ENCODE assay signal across 8 cellular contexts in the genomic region with DNA sequence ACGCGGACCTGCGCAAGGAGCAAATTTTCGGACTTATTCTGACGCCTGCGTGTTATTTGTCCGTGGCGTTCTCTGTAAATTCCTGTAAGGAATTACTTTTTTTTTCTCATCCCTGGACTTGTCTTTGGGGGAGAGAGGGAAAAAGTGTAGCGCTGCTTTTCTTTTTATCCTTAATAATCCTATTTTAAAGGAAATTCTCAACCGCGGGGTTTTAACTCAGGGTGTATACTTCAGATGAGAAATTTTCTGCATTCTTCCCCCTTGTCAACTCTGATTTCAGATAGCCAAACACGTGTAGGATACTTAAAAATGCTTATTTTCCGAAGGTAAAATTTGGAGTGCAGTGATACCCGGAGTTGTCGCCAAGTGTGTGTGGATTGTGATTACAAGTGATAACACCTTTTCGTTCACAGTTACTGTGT. TPM values are rescaled to one million over a fixed set of nuclear protein-coding genes. Genes with fewer than 3 reads are reported as not detected.
DNase-seq lines count a peak whose midpoint lies in the region; ATAC-seq, FAIRE-seq and TF ChIP-seq lines count a peak whose summit lies in the region.

No MANE protein-coding gene starts in this region.

- H3K27ac Mint-ChIP-seq in activated CD4-positive, alpha-beta T cell treated with anti-CD3 and anti-CD28 coated beads, Interleukin-2, amount 10 ng/mL, durations not matched to agents 7 days and 5 days = peak overlapping the region; percentile 94
- H3K27ac Mint-ChIP-seq in WTC11 (peak overlapping the region; percentile 98), glutamatergic neuron (ENCODE audit: unreplicated experiment) (peak overlapping the region; percentile 94)

- peak overlapping the region; percentile 83 to 92 (median 89) for H3K4me3 ChIP-seq in skeletal muscle tissue (ENCODE audit: low read length in 3 of 3)

- H3K4me3 Mint-ChIP-seq in activated CD4-positive, alpha-beta T cell treated with anti-CD3 and anti-CD28 coated beads, Interleukin-2, amount 10 ng/mL, durations not matched to agents 7 days and 5 days = peak overlapping the region; percentile 95
- peak overlapping the region; percentile 98 for H3K4me3 Mint-ChIP-seq in WTC11
- H3K4me3 Mint-ChIP-seq in glutamatergic neuron (ENCODE audit: unreplicated experiment) = peak overlapping the region; percentile 99

- peak overlapping the region; percentile 87 for H3K27ac ChIP-seq in skeletal muscle tissue (ENCODE audit: low read depth, low read length)

- no peaks in the 10 kb centered on the region for H3K36me3 ChIP-seq in skeletal muscle tissue (ENCODE audit: control insufficient read depth in 3 of 3, insufficient read depth in 3 of 3, low read length in 3 of 3)

- no peaks in the 10 kb centered on the region for H3K27me3 ChIP-seq in skeletal muscle tissue (ENCODE audit: control insufficient read depth in 3 of 3, insufficient read depth in 3 of 3, low read length in 3 of 3)

- H3K9ac ChIP-seq in skeletal muscle tissue (ENCODE audit: low read depth in 1 of 3, low read length in 3 of 3) = peak overlapping the region; percentile 86 to 94 (median 87)

- no peak for FAIRE-seq in HTR-8/SVneo (lab: Jason Lieb, UNC)

- H3K9me3 Mint-ChIP-seq in activated CD4-positive, alpha-beta T cell treated with anti-CD3 and anti-CD28 coated beads, Interleukin-2, amount 10 ng/mL, durations not matched to agents 7 days and 5 days = no peaks in the 10 kb centered on the region
- H3K9me3 Mint-ChIP-seq in WTC11 = no peaks in the 10 kb centered on the region
- H3K9me3 Mint-ChIP-seq in glutamatergic neuron (ENCODE audit: unreplicated experiment) = peaks cover 28% of the 10 kb centered on the region

- no peak for TF ChIP-seq CTCF in WTC11 (IDR thresholded peaks at IDR 0.05)
- no peak for TF ChIP-seq CTCF in glutamatergic neuron (IDR thresholded peaks at IDR 0.05; ENCODE audit: partially characterized antibody, unreplicated experiment)

- H3K4me1 ChIP-seq in skeletal muscle tissue (ENCODE audit: control insufficient read depth in 3 of 3, insufficient read depth in 3 of 3, low read length in 3 of 3) = peaks cover 15 to 22% (median 15%) of the 10 kb centered on the region in 3 donors

- ATAC-seq in WTC11 = no peak

- no peaks in the 10 kb centered on the region for H3K27me3 Mint-ChIP-seq in activated CD4-positive, alpha-beta T cell treated with anti-CD3 and anti-CD28 coated beads, Interleukin-2, amount 10 ng/mL, durations not matched to agents 7 days and 5 days
- H3K27me3 Mint-ChIP-seq in WTC11 (ENCODE audit: low read depth) (no peaks in the 10 kb centered on the region), glutamatergic neuron (ENCODE audit: unreplicated experiment) (peaks cover 20% of the 10 kb centered on the region)

- POLR2A ChIA-PET in activated CD4-positive, alpha-beta T cell treated with anti-CD3 and anti-CD28 coated beads, Interleukin-2, amount 10 ng/mL, durations not matched to agents 7 days and 5 days (lab: Charles Lee) = no interaction called here
- POLR2A ChIA-PET in WTC11 (lab: Charles Lee) = no interaction called here

- peaks cover 54% of the 10 kb centered on the region for H3K4me1 Mint-ChIP-seq in activated CD4-positive, alpha-beta T cell treated with anti-CD3 and anti-CD28 coated beads, Interleukin-2, amount 10 ng/mL, durations not matched to agents 7 days and 5 days
- H3K4me1 Mint-ChIP-seq in WTC11 (peaks cover 38% of the 10 kb centered on the region), glutamatergic neuron (ENCODE audit: low read depth, unreplicated experiment) (peaks cover 28% of the 10 kb centered on the region)

- CTCF ChIA-PET in activated CD4-positive, alpha-beta T cell treated with anti-CD3 and anti-CD28 coated beads, Interleukin-2, amount 10 ng/mL, durations not matched to agents 7 days and 5 days (lab: Charles Lee) = no interaction called here
- CTCF ChIA-PET in WTC11 (lab: Charles Lee) = no interaction called here

- no peaks in the 10 kb centered on the region for H3K9me3 ChIP-seq in skeletal muscle tissue (ENCODE audit: control insufficient read depth in 3 of 3, low read length in 3 of 3)

- peaks cover 32% of the 10 kb centered on the region for H3K36me3 Mint-ChIP-seq in activated CD4-positive, alpha-beta T cell treated with anti-CD3 and anti-CD28 coated beads, Interleukin-2, amount 10 ng/mL, durations not matched to agents 7 days and 5 days (ENCODE audit: low read depth)
- peaks cover 4% of the 10 kb centered on the region for H3K36me3 Mint-ChIP-seq in WTC11
- no peaks in the 10 kb centered on the region for H3K36me3 Mint-ChIP-seq in glutamatergic neuron (ENCODE audit: unreplicated experiment)

- no peak for DNase-seq in activated CD4-positive, alpha-beta T cell treated with anti-CD3 and anti-CD28 coated beads, Interleukin-2, amount 10 ng/mL, durations not matched to agents 7 days and 5 days
- no peak for DNase-seq in activated CD4-positive, alpha-beta T cell treated with anti-CD3 and anti-CD28 coated beads, Interleukin-2, amount 50 U/mL, for 4 hours
- DNase-seq in WTC11 (ENCODE audit: low spot score) = no peak
- DNase-seq in glutamatergic neuron = no peak
- no peak for DNase-seq in stimulated activated naive CD4-positive, alpha-beta T cell treated with Interleukin-2 at 50 U/mL for 16 hours (lab: John Stamatoyannopoulos, UW)
- DNase-seq in amniotic stem cell (lab: John Stamatoyannopoulos, UW) = no peak
- no peak for DNase-seq in HTR-8/SVneo (ENCODE audit: insufficient read length, low spot score)

TF ChIP-seq in WTC11, 78 proteins besides CTCF, POLR2A, EP300 and RAD21:
- TF ChIP-seq CREM (CRISPR knock-in tag; IDR thresholded peaks at IDR 0.05) (no peak), RELA (CRISPR knock-in tag; IDR thresholded peaks at IDR 0.05; ENCODE audit: borderline replicate concordance) (no peak), PRRX2 (CRISPR knock-in tag; IDR thresholded peaks at IDR 0.05) (no peak), FOXJ3 (CRISPR knock-in tag; IDR thresholded peaks at IDR 0.05; ENCODE audit: borderline replicate concordance) (no peak), ZBTB21 (CRISPR knock-in tag; IDR thresholded peaks at IDR 0.05; ENCODE audit: borderline replicate concordance) (no peak), CREB1 (CRISPR knock-in tag; IDR thresholded peaks at IDR 0.05) (no peak), GABPB1 (CRISPR knock-in tag; IDR thresholded peaks at IDR 0.05) (no peak), HMGA2 (CRISPR knock-in tag; IDR thresholded peaks at IDR 0.05) (no peak), NFE2L1 (CRISPR knock-in tag; IDR thresholded peaks at IDR 0.05) (no peak)
- TF ChIP-seq, protein P1, sequence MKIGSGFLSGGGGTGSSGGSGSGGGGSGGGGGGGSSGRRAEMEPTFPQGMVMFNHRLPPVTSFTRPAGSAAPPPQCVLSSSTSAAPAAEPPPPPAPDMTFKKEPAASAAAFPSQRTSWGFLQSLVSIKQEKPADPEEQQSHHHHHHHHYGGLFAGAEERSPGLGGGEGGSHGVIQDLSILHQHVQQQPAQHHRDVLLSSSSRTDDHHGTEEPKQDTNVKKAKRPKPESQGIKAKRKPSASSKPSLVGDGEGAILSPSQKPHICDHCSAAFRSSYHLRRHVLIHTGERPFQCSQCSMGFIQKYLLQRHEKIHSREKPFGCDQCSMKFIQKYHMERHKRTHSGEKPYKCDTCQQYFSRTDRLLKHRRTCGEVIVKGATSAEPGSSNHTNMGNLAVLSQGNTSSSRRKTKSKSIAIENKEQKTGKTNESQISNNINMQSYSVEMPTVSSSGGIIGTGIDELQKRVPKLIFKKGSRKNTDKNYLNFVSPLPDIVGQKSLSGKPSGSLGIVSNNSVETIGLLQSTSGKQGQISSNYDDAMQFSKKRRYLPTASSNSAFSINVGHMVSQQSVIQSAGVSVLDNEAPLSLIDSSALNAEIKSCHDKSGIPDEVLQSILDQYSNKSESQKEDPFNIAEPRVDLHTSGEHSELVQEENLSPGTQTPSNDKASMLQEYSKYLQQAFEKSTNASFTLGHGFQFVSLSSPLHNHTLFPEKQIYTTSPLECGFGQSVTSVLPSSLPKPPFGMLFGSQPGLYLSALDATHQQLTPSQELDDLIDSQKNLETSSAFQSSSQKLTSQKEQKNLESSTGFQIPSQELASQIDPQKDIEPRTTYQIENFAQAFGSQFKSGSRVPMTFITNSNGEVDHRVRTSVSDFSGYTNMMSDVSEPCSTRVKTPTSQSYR (CRISPR knock-in tag; IDR thresholded peaks at IDR 0.05) = no peak
- TF ChIP-seq, protein P2, sequence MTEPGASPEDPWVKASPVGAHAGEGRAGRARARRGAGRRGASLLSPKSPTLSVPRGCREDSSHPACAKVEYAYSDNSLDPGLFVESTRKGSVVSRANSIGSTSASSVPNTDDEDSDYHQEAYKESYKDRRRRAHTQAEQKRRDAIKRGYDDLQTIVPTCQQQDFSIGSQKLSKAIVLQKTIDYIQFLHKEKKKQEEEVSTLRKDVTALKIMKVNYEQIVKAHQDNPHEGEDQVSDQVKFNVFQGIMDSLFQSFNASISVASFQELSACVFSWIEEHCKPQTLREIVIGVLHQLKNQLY (CRISPR knock-in tag; IDR thresholded peaks at IDR 0.05) = no peak
- TF ChIP-seq, protein P3, sequence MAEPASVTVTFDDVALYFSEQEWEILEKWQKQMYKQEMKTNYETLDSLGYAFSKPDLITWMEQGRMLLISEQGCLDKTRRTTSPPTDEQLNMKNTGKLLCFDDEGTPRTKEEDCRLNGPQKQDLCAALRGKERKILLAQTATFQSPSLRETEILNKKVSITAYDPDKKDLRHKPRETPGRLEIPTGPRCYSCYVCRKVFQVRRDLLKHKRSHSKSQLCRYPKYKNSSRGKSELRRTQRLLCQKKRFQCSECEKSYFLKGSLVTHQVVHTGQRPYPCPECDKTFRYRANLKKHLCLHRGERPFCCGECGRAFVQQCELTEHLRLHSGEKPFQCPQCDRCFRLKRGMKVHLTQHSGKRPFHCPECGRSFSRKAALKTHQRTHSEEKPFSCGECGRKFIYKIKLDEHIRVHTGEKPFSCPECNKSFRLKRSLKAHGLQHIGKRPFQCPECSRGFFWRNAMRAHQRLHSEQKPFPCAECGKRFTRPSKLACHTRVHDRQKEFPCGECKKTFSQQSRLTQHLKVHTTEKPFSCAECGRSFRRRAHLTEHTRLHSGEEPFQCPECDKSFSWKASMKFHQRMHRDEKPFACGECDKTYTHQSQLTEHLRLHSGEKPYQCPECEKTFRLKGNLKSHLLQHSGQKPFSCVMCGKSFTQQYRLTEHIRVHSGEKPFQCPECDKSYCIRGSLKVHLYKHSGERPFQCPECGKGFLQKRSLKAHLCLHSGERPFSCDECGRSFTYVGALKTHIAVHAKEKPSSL (CRISPR knock-in tag; conservative IDR thresholded peaks at IDR 0.05) = no peak
TF ChIP-seq in WTC11: peak in this region for 0.

RNA-seq across cellular contexts. Expression of a gene that starts 0.9 kb away (rescaled TPM):
- total RNA-seq in activated CD4-positive, alpha-beta T cell treated with anti-CD3 and anti-CD28 coated beads, Interleukin-2, amount 10 ng/mL, durations not matched to agents 7 days and 5 days = 100 to 1,000 TPM; 116 to 122 TPM
- 186 to 207 TPM (median 191 TPM) in 3 replicates for total RNA-seq in WTC11 (2021)
- 117 TPM for total RNA-seq in glutamatergic neuron (ENCODE audit: unreplicated experiment)
- total RNA-seq in skeletal muscle tissue = 48.5 TPM

RNA-seq across cellular contexts. Expression of a gene that starts 55.4 kb away (rescaled TPM):
- 10 to 100 TPM; 75.1 to 80.3 TPM for total RNA-seq in activated CD4-positive, alpha-beta T cell treated with anti-CD3 and anti-CD28 coated beads, Interleukin-2, amount 10 ng/mL, durations not matched to agents 7 days and 5 days
- total RNA-seq in WTC11 (2021) (49.6 to 54.3 TPM (median 53.0 TPM) in 3 replicates), glutamatergic neuron (ENCODE audit: unreplicated experiment) (108 TPM), skeletal muscle tissue (26.1 TPM)
